Comparison of ENCODE assay signal across 8 cellular contexts in genomic region chr2:108534577-108535379, GRCh38. TPM values are rescaled to one million over a fixed set of nuclear protein-coding genes. Genes with fewer than 3 reads are reported as not detected.
DNase-seq lines count a peak whose midpoint lies in the region; ATAC-seq and TF ChIP-seq lines count a peak whose summit lies in the region.

No MANE protein-coding gene starts in this region.

- peaks cover 39% of the 10 kb centered on the region for H3K4me1 Mint-ChIP-seq in endodermal cell
- H3K4me1 Mint-ChIP-seq in stimulated activated naive B cell treated with anti-CD40 and anti-IgM and Interleukin-4, amounts not matched to agents 10 μg/mL and 1 μg/mL and 100 μg/mL, for 72 hours = peaks cover 19 to 35% of the 10 kb centered on the region in 2 donors

- H3K36me3 Mint-ChIP-seq in endodermal cell (ENCODE audit: low read depth) = peaks cover 2% of the 10 kb centered on the region
- peaks cover 4 to 12% of the 10 kb centered on the region in 2 donors for H3K36me3 Mint-ChIP-seq in stimulated activated naive B cell treated with anti-CD40 and anti-IgM and Interleukin-4, amounts not matched to agents 10 μg/mL and 1 μg/mL and 100 μg/mL, for 72 hours

- peak overlapping the region; percentile 82 for H3K27ac Mint-ChIP-seq in endodermal cell
- peak overlapping the region; percentile 93 for H3K27ac Mint-ChIP-seq in stimulated activated naive B cell treated with anti-CD40 and anti-IgM and Interleukin-4, amounts not matched to agents 10 μg/mL and 1 μg/mL and 100 μg/mL, for 72 hours

- H3K9me3 Mint-ChIP-seq in endodermal cell = no peaks in the 10 kb centered on the region
- no peaks in the 10 kb centered on the region for H3K9me3 Mint-ChIP-seq in stimulated activated naive B cell treated with anti-CD40 and anti-IgM and Interleukin-4, amounts not matched to agents 10 μg/mL and 1 μg/mL and 100 μg/mL, for 72 hours

- peak overlapping the region; percentile 93 for H3K4me3 ChIP-seq in NB4 (ENCODE audit: low read depth, low read length)
- peak overlapping the region; percentile 99 for H3K4me3 ChIP-seq in endodermal cell (ENCODE audit: low read length)
- H3K4me3 ChIP-seq in mucosa of descending colon = peak overlapping the region; percentile 50

- TF ChIP-seq CTCF in NB4 (IDR thresholded peaks at IDR 0.05; ENCODE audit: low read depth, low read length) = no peak
- no peak for TF ChIP-seq CTCF in endodermal cell (conservative IDR thresholded peaks at IDR 0.05)
- TF ChIP-seq CTCF in mucosa of descending colon (IDR thresholded peaks at IDR 0.05) = no peak

- H3K27ac ChIP-seq in endodermal cell (ENCODE audit: low read depth, low read length) = peak overlapping the region; percentile 42

- peak overlapping the region; percentile 85 for H3K4me3 Mint-ChIP-seq in endodermal cell
- H3K4me3 Mint-ChIP-seq in stimulated activated naive B cell treated with anti-CD40 and anti-IgM and Interleukin-4, amounts not matched to agents 10 μg/mL and 1 μg/mL and 100 μg/mL, for 72 hours = peak overlapping the region; percentile 86 to 89

- H3K36me3 ChIP-seq in endodermal cell (ENCODE audit: control insufficient read depth, insufficient read depth, low read length) (no peaks in the 10 kb centered on the region), mucosa of descending colon (ENCODE audit: low read depth) (no peaks in the 10 kb centered on the region)

- peak overlapping the region; percentile 81 for H3K9ac ChIP-seq in endodermal cell (ENCODE audit: extremely low read depth, low read length, poor library complexity, severe bottlenecking)

- H3K9me3 ChIP-seq in endodermal cell (ENCODE audit: control insufficient read depth, low read length) (no peaks in the 10 kb centered on the region), mucosa of descending colon (no peaks in the 10 kb centered on the region)

- peaks cover 3% of the 10 kb centered on the region for H3K27me3 Mint-ChIP-seq in endodermal cell (ENCODE audit: insufficient read depth)
- no peaks in the 10 kb centered on the region for H3K27me3 Mint-ChIP-seq in stimulated activated naive B cell treated with anti-CD40 and anti-IgM and Interleukin-4, amounts not matched to agents 10 μg/mL and 1 μg/mL and 100 μg/mL, for 72 hours

- H3K4me1 ChIP-seq in endodermal cell (ENCODE audit: control insufficient read depth, insufficient read depth, low read length) (peaks cover 18% of the 10 kb centered on the region), mucosa of descending colon (ENCODE audit: low read depth) (peaks cover 6% of the 10 kb centered on the region)

- peak; percentile 5 for DNase-seq in NCI-H1436 (lab: John Stamatoyannopoulos, UW)
- no peak for DNase-seq in NCI-H1436 treated with DMSO at 0.1 percent for 48 hours (lab: John Stamatoyannopoulos, UW)
- peak; percentile 71 for DNase-seq in NB4 (ENCODE audit: low read depth)
- DNase-seq in activated CD4-positive, alpha-beta T cell treated with anti-CD3 and anti-CD28 coated beads, Interleukin-2, amount 50 U/mL, for 24 hours (ENCODE audit: low read depth in 1 of 2, low spot score in 1 of 2) = peak; percentile 11 to 24
- peak; percentile 72 for DNase-seq in endodermal cell
- DNase-seq in mucosa of descending colon = peak in 2 of 3 donors; percentile 58 to 73
- peak; percentile 37 for DNase-seq in stimulated activated naive B cell treated with anti-CD40 and anti-IgM and Interleukin-4, amounts not matched to agents 10 μg/mL and 1 μg/mL and 100 μg/mL, for 72 hours

- intact Hi-C loops in mucosa of descending colon (cut with DNase I, micrococcal nuclease) = no loop called here

- no peak for TF ChIP-seq POLR2A in NB4 (IDR thresholded peaks at IDR 0.05; ENCODE audit: extremely low read depth, insufficient read length)

- H3K27me3 ChIP-seq in endodermal cell (ENCODE audit: control insufficient read depth, insufficient read depth, low read length, poor library complexity, severe bottlenecking) = no peaks in the 10 kb centered on the region

- ATAC-seq in HG02623 (IDR thresholded peaks at IDR 0.05; ENCODE audit: unreplicated experiment) (peak; percentile 29), mucosa of descending colon (no peak)
- peak; percentile 44 to 52 for ATAC-seq in stimulated activated naive B cell treated with anti-CD40 and anti-IgM and Interleukin-4, amounts not matched to agents 10 μg/mL and 1 μg/mL and 100 μg/mL, for 72 hours (replicated peaks)

- 0 to 3% methylated on average over 19 to 58 of the region's 59 CpGs for WGBS in endodermal cell (ENCODE audit: insufficient coverage in 1 of 2, insufficient read length in 1 of 2), 2 experiments

RNA-seq across cellular contexts. Expression of gene LIMS1, which starts 0.5 kb away (rescaled TPM):
- total RNA-seq in endodermal cell (10 to 100 TPM; 45.9 to 46.6 TPM), mucosa of descending colon (10 to 100 TPM; 24.4 to 65.4 (median 31.2) TPM)
- polyA plus RNA-seq in endodermal cell (2013, experiment 1 of 2) = 25.5 TPM
- polyA plus RNA-seq in endodermal cell (2013, experiment 2 of 2) = 27.3 TPM
